In the genomic region with DNA sequence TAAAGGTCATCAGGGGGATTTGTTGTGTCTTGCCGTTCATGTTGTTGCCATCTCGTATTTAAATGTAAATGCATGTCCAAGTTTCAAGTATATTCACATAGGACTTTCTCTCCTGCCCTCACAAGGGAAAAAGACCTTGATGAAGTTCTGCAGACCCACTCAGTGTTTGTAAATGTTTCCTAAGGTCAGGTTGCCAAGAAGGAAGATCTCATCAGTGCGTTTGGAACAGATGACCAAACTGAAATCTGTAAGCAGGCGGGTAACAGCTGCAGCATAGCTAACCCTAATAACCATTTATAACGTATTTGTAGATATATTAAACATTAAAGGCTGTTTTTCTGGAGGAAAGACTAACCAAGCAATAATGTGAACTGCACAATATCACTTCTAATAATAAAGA, we compare ENCODE assay signal across 7 cellular contexts. TPM values are rescaled to one million over a fixed set of nuclear protein-coding genes. Genes with fewer than 3 reads are reported as not detected.
DNase-seq lines count a peak whose midpoint lies in the region; ATAC-seq and TF ChIP-seq lines count a peak whose summit lies in the region.
"Not testable (repeated sequence)": the region's sequence is repeated elsewhere in the genome, so short reads cannot be mapped to it uniquely, and the experiment has no call there.

No MANE protein-coding gene starts in this region.

- not testable (repeated sequence) for H3K27me3 Mint-ChIP-seq in activated T-cell treated with anti-CD3 and anti-CD28 coated beads, Interleukin-2, amount 50 U/mL, for 4 hours (ENCODE audit: low read depth); chondrocyte (ENCODE audit: low read depth); glutamatergic neuron (ENCODE audit: unreplicated experiment)

- peaks cover 22% of the 10 kb centered on the region for H3K4me1 ChIP-seq in OCI-LY1 (ENCODE audit: insufficient read depth, low read length, severe bottlenecking)
- H3K4me1 ChIP-seq in muscle layer of colon (ENCODE audit: insufficient read depth, low read length) = peaks cover 16% of the 10 kb centered on the region
- peaks cover 6 to 12% (median 7%) of the 10 kb centered on the region in 3 donors for H3K4me1 ChIP-seq in skeletal muscle tissue (ENCODE audit: control insufficient read depth in 3 of 3, insufficient read depth in 3 of 3, low read length in 3 of 3)

- H3K4me3 ChIP-seq in GM12864 (ENCODE audit: low read depth, low read length) (peak overlapping the region; percentile 67), OCI-LY1 (ENCODE audit: low read depth, low read length, poor library complexity, severe bottlenecking) (peak overlapping the region; percentile 75), muscle layer of colon (ENCODE audit: low read depth in 1 of 2, low read length in 2 of 2) (peak overlapping the region in 1 of 2 donors; percentile 71), skeletal muscle tissue (ENCODE audit: low read length in 3 of 3) (peak overlapping the region; percentile 80 to 86 (median 82))

- H3K27ac Mint-ChIP-seq in chondrocyte (ENCODE audit: unreplicated experiment) (peak overlapping the region; percentile 96), glutamatergic neuron (ENCODE audit: unreplicated experiment) (peak overlapping the region; percentile 97)

- peaks cover 27% of the 10 kb centered on the region for H3K79me2 ChIP-seq in OCI-LY1 (ENCODE audit: insufficient read depth, low read length)

- peak overlapping the region; percentile 91 for H3K4me3 Mint-ChIP-seq in activated T-cell treated with anti-CD3 and anti-CD28 coated beads, Interleukin-2, amount 50 U/mL, for 4 hours
- H3K4me3 Mint-ChIP-seq in chondrocyte (ENCODE audit: unreplicated experiment) (peak overlapping the region; percentile 89), glutamatergic neuron (ENCODE audit: unreplicated experiment) (peak overlapping the region; percentile 98)

- H2AFZ ChIP-seq in OCI-LY1 (ENCODE audit: low read length) = not testable (repeated sequence)

- H3K36me3 Mint-ChIP-seq in activated T-cell treated with anti-CD3 and anti-CD28 coated beads, Interleukin-2, amount 50 U/mL, for 4 hours (ENCODE audit: insufficient read depth) = peaks cover 13% of the 10 kb centered on the region
- not testable (repeated sequence) for H3K36me3 Mint-ChIP-seq in chondrocyte (ENCODE audit: low read depth); glutamatergic neuron (ENCODE audit: unreplicated experiment)

- not testable (repeated sequence) for H3K9me3 ChIP-seq in OCI-LY1 (ENCODE audit: low read length); muscle layer of colon (ENCODE audit: low read length); skeletal muscle tissue (ENCODE audit: control insufficient read depth in 3 of 3, low read length in 3 of 3)

- H3K27ac ChIP-seq in OCI-LY1 (ENCODE audit: low read depth, low read length, poor library complexity, severe bottlenecking) = not testable (repeated sequence)
- peak overlapping the region; percentile 97 for H3K27ac ChIP-seq in muscle layer of colon (ENCODE audit: low read depth, low read length)
- H3K27ac ChIP-seq in skeletal muscle tissue (ENCODE audit: low read depth, low read length) = peak overlapping the region; percentile 99

- H3F3A ChIP-seq in OCI-LY1 (ENCODE audit: insufficient read depth, low read length) = not testable (repeated sequence)

- H3K9me2 ChIP-seq in OCI-LY1 (ENCODE audit: low read depth, low read length) = not testable (repeated sequence)

- peaks cover 25% of the 10 kb centered on the region for H3K4me1 Mint-ChIP-seq in activated T-cell treated with anti-CD3 and anti-CD28 coated beads, Interleukin-2, amount 50 U/mL, for 4 hours (ENCODE audit: low read depth)
- peaks cover 27% of the 10 kb centered on the region for H3K4me1 Mint-ChIP-seq in chondrocyte (ENCODE audit: low read depth)
- H3K4me1 Mint-ChIP-seq in glutamatergic neuron (ENCODE audit: low read depth, unreplicated experiment) = not testable (repeated sequence)

- not testable (repeated sequence) for H3K27me3 ChIP-seq in OCI-LY1 (ENCODE audit: insufficient read depth, low read length); muscle layer of colon (ENCODE audit: control insufficient read depth in 1 of 2, insufficient read depth in 2 of 2, low read length in 2 of 2); skeletal muscle tissue (ENCODE audit: control insufficient read depth in 3 of 3, insufficient read depth in 3 of 3, low read length in 3 of 3)

- ATAC-seq in activated T-cell treated with anti-CD3 and anti-CD28 coated beads, Interleukin-2, amount 50 U/mL, for 4 hours = not testable (repeated sequence)

- H3K9me3 Mint-ChIP-seq in activated T-cell treated with anti-CD3 and anti-CD28 coated beads, Interleukin-2, amount 50 U/mL, for 4 hours; chondrocyte (ENCODE audit: low read depth): not testable (repeated sequence)
- peaks cover 13% of the 10 kb centered on the region for H3K9me3 Mint-ChIP-seq in glutamatergic neuron (ENCODE audit: unreplicated experiment)

- not testable (repeated sequence) for DNase-seq in GM12864 (ENCODE audit: low read depth); activated T-cell treated with anti-CD3 and anti-CD28 coated beads, Interleukin-2, amount 50 U/mL, for 4 hours; chondrocyte (ENCODE audit: low spot score); glutamatergic neuron

- TF ChIP-seq CTCF in GM12864 (IDR thresholded peaks at IDR 0.05; ENCODE audit: low read depth, low read length, missing control alignments); OCI-LY1 (IDR thresholded peaks at IDR 0.05; ENCODE audit: low read length); chondrocyte (IDR thresholded peaks at IDR 0.05); glutamatergic neuron (IDR thresholded peaks at IDR 0.05; ENCODE audit: partially characterized antibody, unreplicated experiment): not testable (repeated sequence)

- H3K36me3 ChIP-seq in OCI-LY1 (ENCODE audit: insufficient read depth, low read length) (peaks cover 45% of the 10 kb centered on the region), muscle layer of colon (ENCODE audit: insufficient read depth, low read length) (peaks cover 19% of the 10 kb centered on the region), skeletal muscle tissue (ENCODE audit: control insufficient read depth in 3 of 3, insufficient read depth in 3 of 3, low read length in 3 of 3) (peaks cover 9 to 29% (median 20%) of the 10 kb centered on the region in 3 donors)

- not testable (repeated sequence) for H4K20me1 ChIP-seq in OCI-LY1 (ENCODE audit: insufficient read depth, low read length)

- peak overlapping the region; percentile 81 for H3K9ac ChIP-seq in OCI-LY1 (ENCODE audit: low read length)
- peak overlapping the region; percentile 82 for H3K9ac ChIP-seq in muscle layer of colon (ENCODE audit: low read length)
- H3K9ac ChIP-seq in skeletal muscle tissue (ENCODE audit: low read depth in 1 of 3, low read length in 3 of 3) = peak overlapping the region; percentile 65 to 96 (median 92)

- peak overlapping the region; percentile 73 for H3K4me2 ChIP-seq in OCI-LY1 (ENCODE audit: low read length)

RNA-seq across cellular contexts. Expression of a gene that starts 2.6 kb away (rescaled TPM):
- total RNA-seq in activated T-cell treated with anti-CD3 and anti-CD28 coated beads, Interleukin-2, amount 50 U/mL, for 4 hours = 1 to 10 TPM; 2.3 to 6.2 (median 3.2) TPM
- total RNA-seq in chondrocyte (1.2 to 2.5 TPM (median 1.7 TPM) in 3 replicates), glutamatergic neuron (ENCODE audit: unreplicated experiment) (5.0 TPM), skeletal muscle tissue (6.8 TPM)
